In genomic region chr1:202801169-202801568, GRCh38 we compare ENCODE assay signal across 26 cellular contexts. TPM values are rescaled to one million over a fixed set of nuclear protein-coding genes. Genes with fewer than 3 reads are reported as not detected.
"Had no signal": no experiment of that assay in that cellular context is flagged by ENCODE, and none has a peak within 500 bp of the region (broad histone marks: within the 10 kb centered on the region; RNA-seq: fewer than 3 reads in every experiment).

No MANE protein-coding gene starts in this region.

- H3K4me3 Mint-ChIP-seq: natural killer cell treated with Interleukin-12 subunit alpha and Interleukin-12 subunit beta and Interleukin-15 and Interleukin-18, amount 100 ng/mL, for 72 hours; neural progenitor cell; stimulated activated effector memory CD8-positive, alpha-beta T cell treated with anti-CD3 and anti-CD28 coated beads, Interleukin-12 subunit alpha, Interleukin-12 subunit beta, amount 100 ng/mL, for 72 hours had no signal

- H3K4me2 ChIP-seq: neural progenitor cell, smooth muscle cell had no signal

- H3K36me3 Mint-ChIP-seq: naive B cell; natural killer cell treated with Interleukin-12 subunit alpha and Interleukin-12 subunit beta and Interleukin-15 and Interleukin-18, amount 100 ng/mL, for 72 hours had no signal

- H2AFZ ChIP-seq: neural progenitor cell, parathyroid adenoma had no signal

- H3K27ac ChIP-seq: coronary artery, esophagus squamous epithelium, lower lobe of right lung, parathyroid adenoma, prostate gland, right atrium auricular region, testis, tibial artery, vagina had no signal

- H3K9me3 Mint-ChIP-seq: naive B cell; natural killer cell treated with Interleukin-12 subunit alpha and Interleukin-12 subunit beta and Interleukin-15 and Interleukin-18, amount 100 ng/mL, for 72 hours; neural progenitor cell; stimulated activated effector memory CD8-positive, alpha-beta T cell treated with anti-CD3 and anti-CD28 coated beads, Interleukin-12 subunit alpha, Interleukin-12 subunit beta, amount 100 ng/mL, for 72 hours had no signal

- H3K27me3 Mint-ChIP-seq: naive B cell; natural killer cell treated with Interleukin-12 subunit alpha and Interleukin-12 subunit beta and Interleukin-15 and Interleukin-18, amount 100 ng/mL, for 72 hours had no signal

- H3K4me1 ChIP-seq: prostate gland had no signal

- H3K27me3 ChIP-seq: esophagus squamous epithelium, neural progenitor cell, right atrium auricular region, testis, tibial artery, vagina had no signal

- H3K36me3 ChIP-seq: lower lobe of right lung, prostate gland, right atrium auricular region, tibial artery, vagina had no signal

- DNase-seq: dermis blood vessel endothelial cell; effector memory CD4-positive, alpha-beta T cell; erythroblast; esophagus squamous epithelium; foreskin melanocyte; left ventricle myocardium superior; lower lobe of right lung; mucosa of descending colon; naive B cell; stimulated activated CD4-positive, alpha-beta T cell treated with anti-CD3 and anti-CD28 coated beads, Interleukin-2, amount 100 ng/mL, for 24 hours; stimulated activated CD4-positive, alpha-beta T cell treated with anti-CD3 and anti-CD28 coated beads, Interleukin-4, amount 100 ng/mL, for 24 hours; stimulated activated naive CD4-positive, alpha-beta T cell treated with Interleukin-2 at 50 U/mL for 16 hours; substantia nigra; testis; tibial artery had no signal

- H3K4me3 ChIP-seq: coronary artery, esophagus squamous epithelium, lower lobe of right lung, mucosa of descending colon, neural progenitor cell, prostate gland, right atrium auricular region, smooth muscle cell, testis, tibial artery, vagina had no signal

- H3K9ac ChIP-seq: neural progenitor cell, parathyroid adenoma had no signal

- ATAC-seq: left ventricle myocardium superior; lower lobe of right lung; mucosa of descending colon; natural killer cell treated with Interleukin-12 subunit alpha and Interleukin-12 subunit beta and Interleukin-15 and Interleukin-18, amount 100 ng/mL, for 72 hours; sciatic nerve; stimulated activated effector memory CD8-positive, alpha-beta T cell treated with anti-CD3 and anti-CD28 coated beads, Interleukin-12 subunit alpha, Interleukin-12 subunit beta, amount 100 ng/mL, for 72 hours had no signal

- H3K27ac Mint-ChIP-seq: natural killer cell treated with Interleukin-12 subunit alpha and Interleukin-12 subunit beta and Interleukin-15 and Interleukin-18, amount 100 ng/mL, for 72 hours; neural progenitor cell; stimulated activated effector memory CD8-positive, alpha-beta T cell treated with anti-CD3 and anti-CD28 coated beads, Interleukin-12 subunit alpha, Interleukin-12 subunit beta, amount 100 ng/mL, for 72 hours had no signal

- H3K9me3 ChIP-seq: esophagus squamous epithelium, lower lobe of right lung, mucosa of descending colon, prostate gland, right atrium auricular region, testis, tibial artery, vagina had no signal

- FAIRE-seq: keratinocyte had no signal

RNA-seq across cellular contexts. Expression of gene PCAT6, which starts 9.6 kb away (rescaled TPM):
- total RNA-seq: right atrium auricular region, vagina had no signal
